Comparison of ENCODE assay signal across 9 cellular contexts in the genomic region with DNA sequence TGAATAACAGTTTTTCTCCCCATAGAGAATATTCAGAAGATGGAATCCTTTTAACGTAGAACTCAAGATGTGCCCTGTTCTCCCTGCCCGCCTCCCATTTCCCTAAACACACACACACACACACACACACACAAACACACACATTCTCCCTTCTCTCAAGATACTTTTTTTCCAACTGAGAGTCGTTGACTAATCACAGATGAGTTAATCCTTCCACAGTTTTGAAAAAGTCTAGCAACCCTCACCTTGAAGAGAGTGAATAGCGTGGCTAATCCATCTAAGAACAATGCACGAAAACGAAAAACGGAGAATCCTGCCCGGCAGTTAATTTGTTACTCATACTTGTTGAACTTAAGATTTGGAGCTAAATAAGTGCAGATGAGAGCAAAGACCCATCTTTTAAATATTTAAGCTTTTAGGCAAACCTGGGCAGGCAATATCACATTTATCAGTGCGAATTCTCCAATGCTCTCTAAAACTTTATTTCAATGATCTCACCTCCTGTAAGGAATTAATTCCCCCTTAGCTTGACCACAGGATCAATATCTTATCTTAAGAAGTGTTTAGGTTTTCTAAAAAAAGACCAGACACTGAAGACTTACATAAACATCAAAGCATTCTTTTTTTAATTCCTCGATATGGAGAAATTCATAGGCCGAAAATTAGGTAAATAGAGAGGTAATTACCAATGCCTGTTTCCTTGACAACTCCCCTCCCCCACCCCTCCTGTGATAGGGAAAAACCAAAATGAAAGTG. TPM values are rescaled to one million over a fixed set of nuclear protein-coding genes. Genes with fewer than 3 reads are reported as not detected.
A peak's percentile ranks its signal among the peaks of the same experiment; 100 is the strongest.
DNase-seq lines count a peak whose midpoint lies in the region; ATAC-seq and TF ChIP-seq lines count a peak whose summit lies in the region.
"Had no signal": no experiment of that assay in that cellular context is flagged by ENCODE, and none has a peak within 500 bp of the region (broad histone marks: within the 10 kb centered on the region; RNA-seq: fewer than 3 reads in every experiment).

No MANE protein-coding gene starts in this region.

- ATAC-seq in SK-N-SH treated with all-trans-retinoic acid at 6 μM for 48 hours: no peak
- no peak for ATAC-seq in HG02623 (IDR thresholded peaks at IDR 0.05; ENCODE audit: unreplicated experiment)

- H3K9me3 Mint-ChIP-seq in endothelial cell (ENCODE audit: unreplicated experiment): no peaks in the 10 kb centered on the region
- H3K9me3 Mint-ChIP-seq in nephron progenitor cell: peaks cover 12% of the 10 kb centered on the region

- DNase-seq in SK-N-SH: peak; percentile 62
- peak; percentile 58 for DNase-seq in endothelial cell (ENCODE audit: low spot score)
- peak; percentile 34 for DNase-seq in nephron progenitor cell
- no peak for DNase-seq in stimulated activated CD4-positive, alpha-beta T cell treated with anti-CD3 and anti-CD28 coated beads, Interleukin-4, amount 100 ng/mL, for 24 hours
- no peak for DNase-seq in activated gamma-delta T cell treated with Interleukin-2 at 50 U/mL for 16 hours

- H4K20me1 ChIP-seq in SK-N-SH (ENCODE audit: insufficient read depth) (no peaks in the 10 kb centered on the region), OCI-LY3 (ENCODE audit: insufficient read depth, low read length) (no peaks in the 10 kb centered on the region)

- peak overlapping the region; percentile 77 for H3K9ac ChIP-seq in SK-N-SH
- H3K9ac ChIP-seq in OCI-LY3 (ENCODE audit: low read length): peak overlapping the region; percentile 39

- TF ChIP-seq EP300 in SK-N-SH (IDR thresholded peaks at IDR 0.05; ENCODE audit: borderline replicate concordance in 1 of 2, low read depth in 1 of 2, low read length in 1 of 2): no peak

- peaks cover 32% of the 10 kb centered on the region for H3K79me2 ChIP-seq in SK-N-SH (ENCODE audit: insufficient read depth)
- H3K79me2 ChIP-seq in OCI-LY3 (ENCODE audit: low read length): no peaks in the 10 kb centered on the region

- H3K27ac ChIP-seq in SK-N-SH (ENCODE audit: low read depth in 2 of 2, low read length in 1 of 2) (peak overlapping the region; percentile 35 to 80; a peak in 3 of 4 replicates), OCI-LY3 (ENCODE audit: low read length) (no peak overlapping the region)

- peak overlapping the region; percentile 100 for H3K27ac Mint-ChIP-seq in endothelial cell (ENCODE audit: unreplicated experiment)
- peak overlapping the region; percentile 99 for H3K27ac Mint-ChIP-seq in nephron progenitor cell

- peak overlapping the region; percentile 94 for H3K4me3 Mint-ChIP-seq in endothelial cell (ENCODE audit: unreplicated experiment)
- peak overlapping the region; percentile 98 for H3K4me3 Mint-ChIP-seq in nephron progenitor cell

- peaks cover 13% of the 10 kb centered on the region for H3K27me3 Mint-ChIP-seq in endothelial cell (ENCODE audit: unreplicated experiment)
- H3K27me3 Mint-ChIP-seq in nephron progenitor cell (ENCODE audit: low read depth, poor library complexity): no peaks in the 10 kb centered on the region

- H3K36me3 ChIP-seq in SK-N-SH (replicated peaks in 1 of 2; ENCODE audit: control insufficient read depth in 1 of 2, insufficient read depth in 2 of 2, low read length in 1 of 2) (no peaks in the 10 kb centered on the region), OCI-LY3 (replicated peaks; ENCODE audit: low read depth, low read length) (no peaks in the 10 kb centered on the region)
- H3K36me3 ChIP-seq: adrenal gland had no signal

- peaks cover 0 to 5% of the 10 kb centered on the region in 2 experiments; a peak in 2 of 4 replicates for H3K4me1 ChIP-seq in SK-N-SH (ENCODE audit: control insufficient read depth in 1 of 2, insufficient read depth in 2 of 2, low read depth in 1 of 2, low read length in 1 of 2)
- peaks cover 10% of the 10 kb centered on the region for H3K4me1 ChIP-seq in OCI-LY3 (ENCODE audit: low read length)

- 48% methylated on average over 11 of the region's 11 CpGs for WGBS in SK-N-SH (ENCODE audit: low lambda C conversion rate)

- no peak for TF ChIP-seq RAD21 in SK-N-SH (IDR thresholded peaks at IDR 0.05; ENCODE audit: low read length)

- H2AFZ ChIP-seq in SK-N-SH (ENCODE audit: low read depth): peak overlapping the region; percentile 4; the same call in 1 of the 2 replicates
- peak overlapping the region; percentile 57; the same call in 1 of the 2 replicates for H2AFZ ChIP-seq in OCI-LY3 (ENCODE audit: low read depth, low read length)

- H3K27me3 ChIP-seq in SK-N-SH (ENCODE audit: insufficient read depth): no peaks in the 10 kb centered on the region
- no peaks in the 10 kb centered on the region for H3K27me3 ChIP-seq in OCI-LY3 (ENCODE audit: low read depth, low read length)
- H3K27me3 ChIP-seq: adrenal gland had no signal

- H3K9me3 ChIP-seq in SK-N-SH (no peaks in the 10 kb centered on the region), OCI-LY3 (ENCODE audit: insufficient read depth, low read length) (no peaks in the 10 kb centered on the region)
- H3K9me3 ChIP-seq: adrenal gland had no signal

- CTCF ChIA-PET in SK-N-SH (lab: Yijun Ruan, JAX): interaction anchor here (0.8 to 1.4 kb wide), 4 partner anchors 98 to 1184 kb away, joined by 3 to 6 read pairs (median 4); partner anchors contain the start of gene MAP3K4

- H3K4me2 ChIP-seq in SK-N-SH (peak overlapping the region; percentile 80), OCI-LY3 (ENCODE audit: low read length) (peak overlapping the region; percentile 83)

- H3K9me2 ChIP-seq in SK-N-SH: no peaks in the 10 kb centered on the region

- H3K36me3 Mint-ChIP-seq in endothelial cell (ENCODE audit: low read depth, unreplicated experiment): peaks cover 7% of the 10 kb centered on the region
- H3K36me3 Mint-ChIP-seq in nephron progenitor cell (ENCODE audit: low read depth): peaks cover 32% of the 10 kb centered on the region

- no peaks in the 10 kb centered on the region for H3F3A ChIP-seq in SK-N-SH (replicated peaks; ENCODE audit: insufficient read depth)

- TF ChIP-seq CTCF in SK-N-SH (IDR thresholded peaks at IDR 0.05) (no peak), OCI-LY3 (IDR thresholded peaks at IDR 0.05; ENCODE audit: low read depth, low read length) (no peak), endothelial cell (IDR thresholded peaks at IDR 0.05; ENCODE audit: unreplicated experiment) (no peak), nephron progenitor cell (IDR thresholded peaks at IDR 0.05) (no peak)

- POLR2A ChIA-PET in SK-N-SH (lab: Yijun Ruan, JAX): interaction anchor here (0.7 to 1.1 kb wide), 2 partner anchors 12 to 130 kb away, joined by 3 read pairs; no protein-coding TSS in a partner anchor

- H3K4me3 ChIP-seq in SK-N-SH (ENCODE audit: low read depth in 2 of 2, low read length in 1 of 2): peak overlapping the region; percentile 66 to 79
- H3K4me3 ChIP-seq in OCI-LY3 (ENCODE audit: low read length): peak overlapping the region; percentile 81

- H3K4me1 Mint-ChIP-seq in endothelial cell (ENCODE audit: unreplicated experiment) (peaks cover 13% of the 10 kb centered on the region), nephron progenitor cell (peaks cover 48% of the 10 kb centered on the region)

TF ChIP-seq in SK-N-SH, 30 proteins besides CTCF, POLR2A, EP300 and RAD21:
- TF ChIP-seq CHD2 (IDR thresholded peaks at IDR 0.05; ENCODE audit: low read length, partially characterized antibody): peak; percentile 71
- TF ChIP-seq, protein P1, sequence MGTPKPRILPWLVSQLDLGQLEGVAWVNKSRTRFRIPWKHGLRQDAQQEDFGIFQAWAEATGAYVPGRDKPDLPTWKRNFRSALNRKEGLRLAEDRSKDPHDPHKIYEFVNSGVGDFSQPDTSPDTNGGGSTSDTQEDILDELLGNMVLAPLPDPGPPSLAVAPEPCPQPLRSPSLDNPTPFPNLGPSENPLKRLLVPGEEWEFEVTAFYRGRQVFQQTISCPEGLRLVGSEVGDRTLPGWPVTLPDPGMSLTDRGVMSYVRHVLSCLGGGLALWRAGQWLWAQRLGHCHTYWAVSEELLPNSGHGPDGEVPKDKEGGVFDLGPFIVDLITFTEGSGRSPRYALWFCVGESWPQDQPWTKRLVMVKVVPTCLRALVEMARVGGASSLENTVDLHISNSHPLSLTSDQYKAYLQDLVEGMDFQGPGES (IDR thresholded peaks at IDR 0.05; ENCODE audit: low read depth, low read length): no peak
TF ChIP-seq in SK-N-SH: peak in this region for 1.

TF ChIP-seq in SK-N-SH treated with all-trans-retinoic acid at 6 μM for 48 hours, 23 proteins besides CTCF, POLR2A, EP300 and RAD21 (continues in another document):
- no peak for TF ChIP-seq TOX (CRISPR knock-in tag; IDR thresholded peaks at IDR 0.05; ENCODE audit: borderline replicate concordance)
- TF ChIP-seq OSR1 (CRISPR knock-in tag; IDR thresholded peaks at IDR 0.05): no peak
- no peak for TF ChIP-seq ZNF565 (CRISPR knock-in tag; conservative IDR thresholded peaks at IDR 0.05; ENCODE audit: low read depth)
- no peak for TF ChIP-seq ZFP3 (CRISPR knock-in tag; IDR thresholded peaks at IDR 0.05)
- TF ChIP-seq, protein P2, sequence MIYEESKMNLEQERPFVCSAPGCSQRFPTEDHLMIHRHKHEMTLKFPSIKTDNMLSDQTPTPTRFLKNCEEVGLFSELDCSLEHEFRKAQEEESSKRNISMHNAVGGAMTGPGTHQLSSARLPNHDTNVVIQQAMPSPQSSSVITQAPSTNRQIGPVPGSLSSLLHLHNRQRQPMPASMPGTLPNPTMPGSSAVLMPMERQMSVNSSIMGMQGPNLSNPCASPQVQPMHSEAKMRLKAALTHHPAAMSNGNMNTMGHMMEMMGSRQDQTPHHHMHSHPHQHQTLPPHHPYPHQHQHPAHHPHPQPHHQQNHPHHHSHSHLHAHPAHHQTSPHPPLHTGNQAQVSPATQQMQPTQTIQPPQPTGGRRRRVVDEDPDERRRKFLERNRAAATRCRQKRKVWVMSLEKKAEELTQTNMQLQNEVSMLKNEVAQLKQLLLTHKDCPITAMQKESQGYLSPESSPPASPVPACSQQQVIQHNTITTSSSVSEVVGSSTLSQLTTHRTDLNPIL (CRISPR knock-in tag; IDR thresholded peaks at IDR 0.05; ENCODE audit: low read depth): no peak
- no peak for TF ChIP-seq RARB (CRISPR knock-in tag; IDR thresholded peaks at IDR 0.05)
- TF ChIP-seq POU6F1 (CRISPR knock-in tag; IDR thresholded peaks at IDR 0.05; ENCODE audit: borderline replicate concordance, low read depth): no peak

RNA-seq across cellular contexts. Expression of gene AGPAT4, which starts 1.1 kb away (rescaled TPM):
- 3.9 and 4.8 TPM in 2 replicates for polyA plus RNA-seq in SK-N-SH (2012; rRNA removed)
- 2.1 and 2.5 TPM in 2 replicates for polyA plus RNA-seq in SK-N-SH (2012; cell fraction: cytosol; rRNA removed)
- 9.4 and 12.1 TPM in 2 replicates for polyA plus RNA-seq in SK-N-SH (2012; cell fraction: nucleus; rRNA removed)
- total RNA-seq in endothelial cell (ENCODE audit: unreplicated experiment): 25.2 TPM

Comparison
In these comparisons a context has a peak if more than half of its experiments do, and no peak if none do; other contexts are left out.
1. DNase-seq: peak in SK-N-SH (single experiment), endothelial cell (single experiment) and nephron progenitor cell (single experiment); none in stimulated activated CD4-positive, alpha-beta T cell treated with anti-CD3 and anti-CD28 coated beads, Interleukin-4, amount 100 ng/mL, for 24 hours (single experiment) and activated gamma-delta T cell treated with Interleukin-2 at 50 U/mL for 16 hours (single experiment).